Comparison of ENCODE assay signal across 8 cellular contexts in the genomic region with DNA sequence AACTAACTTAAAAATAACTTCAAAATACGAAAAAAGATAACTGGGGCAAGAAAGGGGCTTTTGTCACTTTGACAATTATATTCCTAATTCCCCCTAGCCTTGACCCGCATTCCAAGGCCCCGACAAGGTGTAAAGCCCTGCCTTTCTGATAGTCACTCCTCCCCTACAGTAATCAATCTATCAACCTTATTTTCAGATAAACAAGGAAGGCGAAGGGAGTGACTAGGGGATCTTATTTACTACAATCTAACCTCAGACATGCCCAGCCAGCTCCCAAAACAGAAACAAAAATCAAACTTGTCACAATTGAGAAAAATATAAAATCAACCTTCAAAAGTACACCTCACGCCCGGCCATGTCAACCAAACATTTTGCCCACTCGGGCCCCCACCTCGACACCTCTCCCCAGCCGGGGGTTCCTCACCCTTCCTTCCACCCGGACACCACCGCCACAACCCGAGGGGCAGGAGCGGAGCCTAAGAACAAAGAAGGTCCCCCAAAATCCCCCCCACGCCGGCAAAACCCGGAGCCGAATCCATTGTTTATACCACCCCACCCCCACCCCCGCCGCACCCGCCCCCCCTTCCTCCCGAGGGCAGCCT. TPM values are rescaled to one million over a fixed set of nuclear protein-coding genes. Genes with fewer than 3 reads are reported as not detected.
A peak's percentile ranks its signal among the peaks of the same experiment; 100 is the strongest.
DNase-seq lines count a peak whose midpoint lies in the region; ATAC-seq and TF ChIP-seq lines count a peak whose summit lies in the region.

No MANE protein-coding gene starts in this region.

- H3K4me1 Mint-ChIP-seq in activated CD4-positive, alpha-beta T cell treated with anti-CD3 and anti-CD28 coated beads, Interleukin-2, amount 10 ng/mL, durations not matched to agents 24 days and 14 days, result peaks cover 38% of the 10 kb centered on the region

- H3K27me3 Mint-ChIP-seq in activated CD4-positive, alpha-beta T cell treated with anti-CD3 and anti-CD28 coated beads, Interleukin-2, amount 10 ng/mL, durations not matched to agents 24 days and 14 days, result no peaks in the 10 kb centered on the region

- H3K27ac Mint-ChIP-seq in activated CD4-positive, alpha-beta T cell treated with anti-CD3 and anti-CD28 coated beads, Interleukin-2, amount 10 ng/mL, durations not matched to agents 24 days and 14 days, result peak overlapping the region; percentile 87

- peak overlapping the region; percentile 79 to 94 for H3K27ac ChIP-seq in ascending aorta
- H3K27ac ChIP-seq in layer of hippocampus (ENCODE audit: low read depth, low read length), result peak overlapping the region; percentile 82
- H3K27ac ChIP-seq in thoracic aorta, result peak overlapping the region in 1 of 2 donors; percentile 65

- H3K4me3 Mint-ChIP-seq in activated CD4-positive, alpha-beta T cell treated with anti-CD3 and anti-CD28 coated beads, Interleukin-2, amount 10 ng/mL, durations not matched to agents 24 days and 14 days, result peak overlapping the region; percentile 95

- peaks cover 24% of the 10 kb centered on the region for H3K36me3 Mint-ChIP-seq in activated CD4-positive, alpha-beta T cell treated with anti-CD3 and anti-CD28 coated beads, Interleukin-2, amount 10 ng/mL, durations not matched to agents 24 days and 14 days (ENCODE audit: low read depth)

- peaks cover 6% of the 10 kb centered on the region for H3K9me3 Mint-ChIP-seq in activated CD4-positive, alpha-beta T cell treated with anti-CD3 and anti-CD28 coated beads, Interleukin-2, amount 10 ng/mL, durations not matched to agents 24 days and 14 days

- intact Hi-C loops in activated CD4-positive, alpha-beta T cell treated with anti-CD3 and anti-CD28 coated beads, Interleukin-2, amount 10 ng/mL, durations not matched to agents 24 days and 14 days (cut with micrococcal nuclease), result loop anchor here (5.0 kb wide), 1 partner anchor 111 kb away; the partner anchor contains the start of gene PSEN1
- intact Hi-C loops in ascending aorta (cut with DNase I), result no loop called here

- no peak for DNase-seq in activated CD4-positive, alpha-beta T cell treated with anti-CD3 and anti-CD28 coated beads, Interleukin-2, amount 10 ng/mL, durations not matched to agents 24 days and 14 days
- DNase-seq in activated CD4-positive, alpha-beta T cell treated with anti-CD3 and anti-CD28 coated beads for 48 hours, result no peak
- peak in 1 of 2 donors; percentile 65 for DNase-seq in ascending aorta (ENCODE audit: low spot score in 2 of 2)
- DNase-seq in thoracic aorta (ENCODE audit: low spot score), result peak; percentile 4
- no peak for DNase-seq in DMS153 treated with DMSO at 0.1 percent for 48 hours (lab: John Stamatoyannopoulos, UW; ENCODE audit: unreplicated experiment)
- no peak for DNase-seq in SW480 (ENCODE audit: low spot score)

- H3K36me3 ChIP-seq in ascending aorta (peaks cover 11 to 18% of the 10 kb centered on the region in 2 donors), thoracic aorta (peaks cover 8% of the 10 kb centered on the region)

- H3K9me3 ChIP-seq in ascending aorta, result no peaks in the 10 kb centered on the region
- H3K9me3 ChIP-seq in thoracic aorta, result no peaks in the 10 kb centered on the region

- no peaks in the 10 kb centered on the region for H3K27me3 ChIP-seq in ascending aorta
- no peaks in the 10 kb centered on the region for H3K27me3 ChIP-seq in layer of hippocampus (ENCODE audit: control insufficient read depth, insufficient read depth, low read length)
- H3K27me3 ChIP-seq in thoracic aorta (replicated peaks; ENCODE audit: insufficient read depth), result no peaks in the 10 kb centered on the region

- H3K4me3 ChIP-seq in ascending aorta (peak overlapping the region; percentile 62 to 93), thoracic aorta (peak overlapping the region; percentile 90)

- H3K4me1 ChIP-seq in ascending aorta (peaks cover 5 to 10% of the 10 kb centered on the region in 2 donors), thoracic aorta (ENCODE audit: control insufficient read depth in 1 of 2, low read depth in 2 of 2) (peaks cover 27 to 40% of the 10 kb centered on the region in 2 donors)

- ATAC-seq in thoracic aorta (ENCODE audit: insufficient number of reproducible peaks, low FRiP score, low read depth) (no peak), HG03442 (IDR thresholded peaks at IDR 0.05; ENCODE audit: unreplicated experiment) (no peak)

- TF ChIP-seq CTCF in ascending aorta (IDR thresholded peaks at IDR 0.05) (no peak), thoracic aorta (IDR thresholded peaks at IDR 0.05) (no peak)

RNA-seq across cellular contexts. Expression of gene ZFYVE1, which starts 0.6 kb away (rescaled TPM):
- total RNA-seq in activated CD4-positive, alpha-beta T cell treated with anti-CD3 and anti-CD28 coated beads, Interleukin-2, amount 10 ng/mL, durations not matched to agents 24 days and 14 days, result 7.4 and 9.1 TPM in 2 replicates
- total RNA-seq in ascending aorta (73.9 TPM), thoracic aorta (10 to 100 TPM; 21.5 to 31.6 TPM)

RNA-seq across cellular contexts. Expression of gene RBM25, which starts 32.0 kb away (rescaled TPM):
- total RNA-seq in activated CD4-positive, alpha-beta T cell treated with anti-CD3 and anti-CD28 coated beads, Interleukin-2, amount 10 ng/mL, durations not matched to agents 24 days and 14 days, result 127 and 131 TPM in 2 replicates
- total RNA-seq in ascending aorta (59.6 TPM), thoracic aorta (100 to 1,000 TPM in 1 of 2 donors, 10 to 100 TPM in 1; 49.3 to 126 TPM)
